ENCODE assay signal across 25 cellular contexts in genomic region chr21:41374177-41374712, GRCh38. TPM values are rescaled to one million over a fixed set of nuclear protein-coding genes. Genes with fewer than 3 reads are reported as not detected.
DNase-seq lines count a peak whose midpoint lies in the region; ATAC-seq, FAIRE-seq and TF ChIP-seq lines count a peak whose summit lies in the region.
"Had no signal": no experiment of that assay in that cellular context is flagged by ENCODE, and none has a peak within 500 bp of the region (broad histone marks: within the 10 kb centered on the region; RNA-seq: fewer than 3 reads in every experiment).

No MANE protein-coding gene starts in this region.

- CTCF ChIA-PET in CD8-positive, alpha-beta T cell (lab: Charles Lee), result no interaction called here
- CTCF ChIA-PET in GM12878 (lab: Yijun Ruan, JAX) (interaction anchor here (3.5 kb wide), 1 partner anchor 37 kb away, joined by 20 read pairs; no protein-coding TSS in a partner anchor), A673 (lab: Charles Lee) (no interaction called here)

- H2BK12ac ChIP-seq in neuronal stem cell (ENCODE audit: low read length), result no peak overlapping the region

- BruUV-seq in GM12878 (replicated peaks; lab: Mats Ljungman, UMichigan) (no TSS peak), A673 (replicated peaks; lab: Mats Ljungman, UMichigan) (no TSS peak)

- H3K4me3 Mint-ChIP-seq in CD8-positive, alpha-beta T cell, result no peak overlapping the region
- H3K4me3 Mint-ChIP-seq in HFFc6, result no peak overlapping the region
- H3K4me3 Mint-ChIP-seq: CD4-positive, alpha-beta T cell had no signal

- H3K4me1 ChIP-seq in CD8-positive, alpha-beta T cell (ENCODE audit: insufficient read depth, low read length), result peaks cover 37% of the 10 kb centered on the region
- H3K4me1 ChIP-seq in GM12878 (ENCODE audit: control insufficient read depth, insufficient read depth, low read length) (peaks cover 10% of the 10 kb centered on the region), neuronal stem cell (ENCODE audit: control insufficient read depth in 2 of 2, insufficient read depth in 1 of 2, low read depth in 1 of 2, low read length in 2 of 2) (peaks cover 0 to 8% of the 10 kb centered on the region in 2 donors), adrenal gland (replicated peaks in 1 of 2) (no peaks in the 10 kb centered on the region), A673 (ENCODE audit: insufficient read depth, low read length, poor library complexity, severe bottlenecking) (no peaks in the 10 kb centered on the region)
- H3K4me1 ChIP-seq: A549, Caco-2 had no signal

- 95% methylated on average over 14 of the region's 14 CpGs for WGBS in GM12878 (ENCODE audit: insufficient coverage, insufficient replicate concordance, low lambda C conversion rate, missing lambda C conversion rate)
- WGBS in neuronal stem cell (ENCODE audit: extremely low coverage in 2 of 2, insufficient read length in 2 of 2, insufficient replicate concordance in 1 of 2), 2 donors, result no CpG with 5 or more reads among the region's 14 CpGs
- WGBS in adrenal gland, 4 donors, result 90 to 95% (median 93%) methylated on average over 9 to 14 of the region's 14 CpGs

- H3K9me3 Mint-ChIP-seq in CD8-positive, alpha-beta T cell, result no peaks in the 10 kb centered on the region
- no peaks in the 10 kb centered on the region; the same call in 1 of the 2 replicates for H3K9me3 Mint-ChIP-seq in HFFc6
- H3K9me3 Mint-ChIP-seq: CD4-positive, alpha-beta T cell had no signal

- H3K27ac Mint-ChIP-seq in CD8-positive, alpha-beta T cell, result peak overlapping the region; percentile 52
- H3K27ac Mint-ChIP-seq in HFFc6, result no peak overlapping the region

- SMC1A ChIA-PET in GM12878 (lab: Charles Lee; ENCODE audit: uncharacterized antibody, unreplicated experiment), result interaction anchor here (8.3 kb wide), 1 partner anchor 90 kb away, joined by 67 read pairs; no protein-coding TSS in a partner anchor

- peaks cover 50% of the 10 kb centered on the region for H3K36me3 Mint-ChIP-seq in CD8-positive, alpha-beta T cell
- H3K36me3 Mint-ChIP-seq in HFFc6 (ENCODE audit: low read depth), result no peaks in the 10 kb centered on the region

- peaks cover 47% of the 10 kb centered on the region for H3K79me2 ChIP-seq in GM12878 (ENCODE audit: control insufficient read depth, insufficient read depth, low read length)

- H3K27me3 ChIP-seq in CD8-positive, alpha-beta T cell (ENCODE audit: insufficient read depth, low read length), result no peaks in the 10 kb centered on the region
- H3K27me3 ChIP-seq in GM12878 (replicated peaks in 1 of 2; ENCODE audit: control insufficient read depth in 2 of 2, insufficient read depth in 2 of 2, low read length in 1 of 2), result no peaks in the 10 kb centered on the region
- peaks cover 0 to 4% (median 0%) of the 10 kb centered on the region in 3 experiments for H3K27me3 ChIP-seq in neuronal stem cell (ENCODE audit: control insufficient read depth in 3 of 3, insufficient read depth in 3 of 3, low read depth in 1 of 3, low read length in 3 of 3)
- H3K27me3 ChIP-seq in adrenal gland, result no peaks in the 10 kb centered on the region
- no peaks in the 10 kb centered on the region for H3K27me3 ChIP-seq in A673 (replicated peaks; ENCODE audit: insufficient read depth, low read depth, low read length, poor library complexity)

- intact Hi-C loops in CD8-positive, alpha-beta T cell (cut with DNase I, micrococcal nuclease), result no loop called here
- intact Hi-C loops in GM12878 (cut with micrococcal nuclease; ENCODE audit: unreplicated experiment) (no loop called here), adrenal gland (cut with DNase I) (no loop called here), A673 (cut with micrococcal nuclease; ENCODE audit: unreplicated experiment) (no loop called here)

- TF ChIP-seq POLR2A in GM12878 (IDR thresholded peaks at IDR 0.05; ENCODE audit: low read depth, low read length) (no peak), adrenal gland (IDR thresholded peaks at IDR 0.05) (no peak)

- ATAC-seq in CD8-positive, alpha-beta T cell, result no peak
- ATAC-seq in GM12878, result no peak
- ATAC-seq in GM21423 (IDR thresholded peaks at IDR 0.05; ENCODE audit: unreplicated experiment), result no peak
- ATAC-seq: Panc1 had no signal

- no peak overlapping the region for H3K23ac ChIP-seq in neuronal stem cell (ENCODE audit: low read depth, low read length, poor library complexity)

- H2BK15ac ChIP-seq in neuronal stem cell (ENCODE audit: low read length), result no peak overlapping the region

- no peak overlapping the region for H2AK5ac ChIP-seq in neuronal stem cell (ENCODE audit: low read depth, low read length)

- RAD21 ChIA-PET in GM12878 (lab: Charles Lee; ENCODE audit: unreplicated experiment), result interaction anchor here (5.5 kb wide), 1 partner anchor 13 kb away, joined by 29 read pairs; the partner anchor contains the start of gene MX2

- H3K9ac ChIP-seq in GM12878 (ENCODE audit: control insufficient read depth, insufficient read depth, low read length) (no peak overlapping the region), neuronal stem cell (ENCODE audit: low read depth, low read length, poor library complexity) (no peak overlapping the region)
- H3K9ac ChIP-seq: GM23248 had no signal

- no peak overlapping the region for H3K14ac ChIP-seq in neuronal stem cell (ENCODE audit: low read length)

- H2AFZ ChIP-seq in GM12878 (ENCODE audit: control insufficient read depth, low read depth, low read length) (no peak overlapping the region), neuronal stem cell (ENCODE audit: low read length) (no peak overlapping the region)
- H2AFZ ChIP-seq: GM23248 had no signal

- no peak overlapping the region for H4K8ac ChIP-seq in neuronal stem cell (ENCODE audit: low read depth, low read length)

- H2BK5ac ChIP-seq in neuronal stem cell (ENCODE audit: low read length), result no peak overlapping the region

- POLR2A ChIA-PET in CD8-positive, alpha-beta T cell (lab: Charles Lee), result no interaction called here
- POLR2A ChIA-PET in GM12878 (lab: Charles Lee) (interaction anchor here (3.1 kb wide), 2 partner anchors 13 to 52 kb away, joined by 11 to 13 read pairs; partner anchors contain the start of genes MX1 and MX2), A673 (lab: Charles Lee; ENCODE audit: low non-redundant PET) (no interaction called here)

- no peak for TF ChIP-seq CTCF in CD8-positive, alpha-beta T cell (IDR thresholded peaks at IDR 0.05)
- peak; percentile 19; the same call in 1 of the 2 replicates for TF ChIP-seq CTCF in HFFc6 (IDR thresholded peaks at IDR 0.05)
- TF ChIP-seq CTCF in GM12878 (IDR thresholded peaks at IDR 0.05 in 2 of 3, conservative IDR thresholded peaks at IDR 0.05 in 1 of 3; ENCODE audit: control insufficient read depth in 2 of 3, extremely low read depth in 1 of 3, insufficient read depth in 1 of 3, low read depth in 3 of 3, low read length in 3 of 3), result no peak
- TF ChIP-seq CTCF in adrenal gland (IDR thresholded peaks at IDR 0.05), result no peak
- no peak for TF ChIP-seq CTCF in A673 (conservative IDR thresholded peaks at IDR 0.05; ENCODE audit: low read depth, low read length)

- H3K4me2 ChIP-seq in GM12878 (ENCODE audit: control insufficient read depth, insufficient read depth), result no peak overlapping the region
- no peak overlapping the region for H3K4me2 ChIP-seq in neuronal stem cell (ENCODE audit: insufficient read depth, low read length, poor library complexity, severe bottlenecking)
- H3K4me2 ChIP-seq: A549 had no signal

- H3K9me3 ChIP-seq in CD8-positive, alpha-beta T cell (ENCODE audit: low read length), result no peaks in the 10 kb centered on the region
- H3K9me3 ChIP-seq in GM12878 (replicated peaks; ENCODE audit: control insufficient read depth, insufficient read depth, low read length), result no peaks in the 10 kb centered on the region
- no peaks in the 10 kb centered on the region for H3K9me3 ChIP-seq in neuronal stem cell (replicated peaks in 1 of 2; ENCODE audit: control insufficient read depth in 2 of 2, insufficient read depth in 1 of 2, low read depth in 1 of 2, low read length in 2 of 2)
- H3K9me3 ChIP-seq in adrenal gland (replicated peaks in 1 of 3), result no peaks in the 10 kb centered on the region
- H3K9me3 ChIP-seq in A673 (ENCODE audit: low read depth, low read length, poor library complexity, severe bottlenecking), result no peaks in the 10 kb centered on the region
- H3K9me3 ChIP-seq: A549, Caco-2 had no signal

- TF ChIP-seq EP300 in GM12878 (IDR thresholded peaks at IDR 0.05; ENCODE audit: borderline replicate concordance in 1 of 2, control insufficient read depth in 1 of 2, low read depth in 2 of 2, low read length in 2 of 2), result no peak

- peaks cover 15% of the 10 kb centered on the region for H3K36me3 ChIP-seq in CD8-positive, alpha-beta T cell (ENCODE audit: insufficient read depth, low read length)
- H3K36me3 ChIP-seq in GM12878 (ENCODE audit: control insufficient read depth in 2 of 2, insufficient read depth in 2 of 2, low read length in 1 of 2) (peaks cover 0 to 5% of the 10 kb centered on the region in 2 experiments; a peak in 3 of 4 replicates), neuronal stem cell (replicated peaks in 1 of 2; ENCODE audit: control insufficient read depth in 2 of 2, insufficient read depth in 2 of 2, low read length in 2 of 2) (no peaks in the 10 kb centered on the region), adrenal gland (replicated peaks in 1 of 2) (no peaks in the 10 kb centered on the region), A673 (ENCODE audit: insufficient read depth, low read length, poor library complexity, severe bottlenecking) (no peaks in the 10 kb centered on the region)

- peak overlapping the region; percentile 30 for H3K18ac ChIP-seq in neuronal stem cell (ENCODE audit: low read length)

- H2BK120ac ChIP-seq in neuronal stem cell (ENCODE audit: low read depth, low read length), result no peak overlapping the region

- H3K79me1 ChIP-seq in neuronal stem cell (ENCODE audit: low read depth, low read length), result no peaks in the 10 kb centered on the region

- in situ Hi-C loops in GM12878 (cut with MboI), result no loop called here

- DNase-seq in CD8-positive, alpha-beta T cell, result no peak
- DNase-seq in HFFc6, result no peak
- no peak for DNase-seq in GM12878 (ENCODE audit: low read depth, low spot score)
- DNase-seq in neuronal stem cell (ENCODE audit: low spot score), result no peak
- no peak for DNase-seq in adrenal gland
- DNase-seq in A673 (ENCODE audit: low spot score), result no peak
- DNase-seq: Caco-2; CD4-positive, alpha-beta T cell; DMS 273 treated with DMSO at 0.1 percent for 48 hours; DMS79 treated with DMSO at 0.1 percent for 48 hours; GM23248; HCEC 1CT; IMR-90; NCI-H1694; NCI-H2081; NCI-H2171; NCI-H345; NCI-H524; NCI-H82 had no signal

- no peak for FAIRE-seq in GM12878 (lab: Jason Lieb, UNC)
- FAIRE-seq: A549, GM12891 had no signal

- no peak overlapping the region for H3K27ac ChIP-seq in CD8-positive, alpha-beta T cell (ENCODE audit: low read depth, low read length)
- H3K27ac ChIP-seq in GM12878 (ENCODE audit: control insufficient read depth, insufficient read depth) (no peak overlapping the region), neuronal stem cell (replicated peaks; ENCODE audit: low read length) (no peak overlapping the region), adrenal gland (no peak overlapping the region), A673 (ENCODE audit: low read depth, low read length, poor library complexity, severe bottlenecking) (no peak overlapping the region)
- H3K27ac ChIP-seq: A549, GM23248 had no signal

- H4K20me1 ChIP-seq in GM12878 (ENCODE audit: control insufficient read depth, insufficient read depth), result no peaks in the 10 kb centered on the region; the same call in 1 of the 2 replicates

- no peaks in the 10 kb centered on the region for H3K27me3 Mint-ChIP-seq in CD8-positive, alpha-beta T cell (ENCODE audit: low read depth)
- H3K27me3 Mint-ChIP-seq in HFFc6 (ENCODE audit: insufficient read depth), result peaks cover 14% of the 10 kb centered on the region
- H3K27me3 Mint-ChIP-seq: CD4-positive, alpha-beta T cell had no signal

- TF ChIP-seq RAD21 in GM12878 (IDR thresholded peaks at IDR 0.05; ENCODE audit: insufficient read depth, low read depth, low read length), result no peak

- H3K4me1 Mint-ChIP-seq in CD8-positive, alpha-beta T cell (ENCODE audit: low read depth), result peaks cover 45% of the 10 kb centered on the region
- H3K4me1 Mint-ChIP-seq in HFFc6 (ENCODE audit: low read depth), result no peaks in the 10 kb centered on the region

- no peak overlapping the region for H4K91ac ChIP-seq in neuronal stem cell (ENCODE audit: low read depth, low read length, poor library complexity)

- H3K4me3 ChIP-seq in CD8-positive, alpha-beta T cell (ENCODE audit: low read depth, low read length), result no peak overlapping the region
- H3K4me3 ChIP-seq in GM12878 (no peak overlapping the region), neuronal stem cell (ENCODE audit: low read length in 2 of 2) (no peak overlapping the region), adrenal gland (no peak overlapping the region), A673 (ENCODE audit: low read depth, low read length, poor library complexity, severe bottlenecking) (no peak overlapping the region)
- H3K4me3 ChIP-seq: A549, GM23248 had no signal

- H3K4ac ChIP-seq in neuronal stem cell (ENCODE audit: low read length), result no peak overlapping the region

RNA-seq across cellular contexts. Expression of gene MX2, which starts 12.4 kb away (rescaled TPM):
- total RNA-seq in CD8-positive, alpha-beta T cell, result 10 to 100 TPM; 58.5 to 61.5 TPM
- total RNA-seq in HFFc6 (2021; fragmentation: NEBNext Ultra II Directional; extraction: Animal tissue kit (Norgen Biotek cat#: 25700)), result under 1 TPM in 5 of 6 experiments, not detected in 1; 0.11 to 0.61 (median 0.36) TPM
- 393 and 402 TPM in 2 replicates for total RNA-seq in GM12878 (2013; cell fraction: nucleolus; rRNA removed)
- total RNA-seq in GM12878 (2014; rRNA removed), result 43.3 and 51.0 TPM in 2 replicates
- total RNA-seq in GM12878 (2014; rRNA removed; fragmentation: Illumina TruSeq; extraction: Trizol), result 53.8 and 54.1 TPM in 2 replicates
- total RNA-seq in GM12878 (2021), result 49.0 and 52.2 TPM in 2 replicates
- 32.5 TPM for polyA plus RNA-seq in GM12878 (2011; ENCODE audit: low read depth)
- polyA plus RNA-seq in GM12878 (2011; rRNA removed), result 167 and 182 TPM in 2 replicates
- polyA plus RNA-seq in GM12878 (2011; cell fraction: cytosol; rRNA removed), result 135 and 137 TPM in 2 replicates
- polyA plus RNA-seq in GM12878 (2011; cell fraction: nucleus; rRNA removed), result 152 and 184 TPM in 2 replicates
- 46.6 and 49.9 TPM in 2 replicates for polyA plus RNA-seq in GM12878 (2012)
- 85.0 and 133 TPM in 2 replicates for polyA plus RNA-seq in GM12878 (2014; fragmentation: Illumina TruSeq; extraction: Trizol)
- polyA plus RNA-seq in GM12878 (2014; fragmentation: Nextera tagmentation; extraction: Ambion mirVana), result 10 to 100 TPM; 10.5 to 13.9 TPM
- 42.4 and 49.7 TPM in 2 replicates for polyA plus RNA-seq in GM12878 (2014; rRNA removed)
- 10 to 100 TPM; 25.3 to 26.7 TPM for polyA plus RNA-seq in GM12878 (2016; fragmentation: Nextera tagmentation; extraction: Ambion mirVana)
- polyA minus RNA-seq in GM12878 (2011; rRNA and poly(A)+ RNA removed), result 143 and 159 TPM in 2 replicates
- polyA minus RNA-seq in GM12878 (2011; cell fraction: cytosol; rRNA and poly(A)+ RNA removed), result 45.2 and 49.5 TPM in 2 replicates
- 100.0 and 124 TPM in 2 replicates for polyA minus RNA-seq in GM12878 (2011; cell fraction: nucleus; rRNA and poly(A)+ RNA removed)
- polyA plus RNA-seq in neuronal stem cell (2013, experiment 1 of 2), result 3.2 TPM
- polyA plus RNA-seq in neuronal stem cell (2013, experiment 2 of 2), result 3.5 TPM
- total RNA-seq in adrenal gland, result 10 to 100 TPM in 1 of 8 donors, 1 to 10 TPM in 7; 2.9 to 31.3 (median 5.1) TPM
- polyA plus RNA-seq in adrenal gland, result 10 to 100 TPM in 1 of 3 donors, 1 to 10 TPM in 2; 3.1 to 10.4 (median 4.7) TPM
- total RNA-seq in A673 (2021), result not detected in 2 replicates
- total RNA-seq: MCF 10A had no signal
- polyA plus RNA-seq: A549 had no signal

RNA-seq across cellular contexts. Expression of gene MX1, which starts 51.8 kb away (rescaled TPM):
- 10 to 100 TPM; 69.1 to 71.0 TPM for total RNA-seq in CD8-positive, alpha-beta T cell
- 1 to 10 TPM in 2 of 6 experiments, under 1 TPM in 4; 0.61 to 1.2 (median 0.85) TPM for total RNA-seq in HFFc6 (2021; fragmentation: NEBNext Ultra II Directional; extraction: Animal tissue kit (Norgen Biotek cat#: 25700))
- total RNA-seq in GM12878 (2013; cell fraction: nucleolus; rRNA removed), result 488 and 545 TPM in 2 replicates
- total RNA-seq in GM12878 (2014; rRNA removed) (385 and 432 TPM in 2 replicates), GM12878 (2014; rRNA removed; fragmentation: Illumina TruSeq; extraction: Trizol) (354 and 364 TPM in 2 replicates), GM12878 (2021) (380 and 405 TPM in 2 replicates), adrenal gland (10 to 100 TPM; 17.6 to 44.4 (median 26.4) TPM), A673 (2021) (1.2 and 1.7 TPM in 2 replicates)
- polyA plus RNA-seq in GM12878 (2011; ENCODE audit: low read depth), result 255 TPM
- polyA plus RNA-seq in GM12878 (2011; rRNA removed) (337 and 367 TPM in 2 replicates), GM12878 (2014; fragmentation: Illumina TruSeq; extraction: Trizol) (293 and 352 TPM in 2 replicates), GM12878 (2014; fragmentation: Nextera tagmentation; extraction: Ambion mirVana) (10 to 100 TPM; 75.9 to 90.9 TPM), GM12878 (2014; rRNA removed) (308 and 311 TPM in 2 replicates), GM12878 (2016; fragmentation: Nextera tagmentation; extraction: Ambion mirVana) (100 to 1,000 TPM; 242 to 247 TPM), adrenal gland (10 to 100 TPM; 20.6 to 42.0 (median 39.6) TPM)
- 403 and 416 TPM in 2 replicates for polyA plus RNA-seq in GM12878 (2011; cell fraction: cytosol; rRNA removed)
- 596 and 625 TPM in 2 replicates for polyA plus RNA-seq in GM12878 (2011; cell fraction: nucleus; rRNA removed)
- 327 and 366 TPM in 2 replicates for polyA plus RNA-seq in GM12878 (2012)
- polyA minus RNA-seq in GM12878 (2011; rRNA and poly(A)+ RNA removed), result 680 and 808 TPM in 2 replicates
- polyA minus RNA-seq in GM12878 (2011; cell fraction: cytosol; rRNA and poly(A)+ RNA removed), result 217 and 223 TPM in 2 replicates
- polyA minus RNA-seq in GM12878 (2011; cell fraction: nucleus; rRNA and poly(A)+ RNA removed), result 429 and 648 TPM in 2 replicates
- 0.91 TPM for polyA plus RNA-seq in neuronal stem cell (2013, experiment 1 of 2)
- 0.75 TPM for polyA plus RNA-seq in neuronal stem cell (2013, experiment 2 of 2)

RNA-seq across cellular contexts. Expression of gene FAM3B, which starts 57.6 kb away (rescaled TPM):
- total RNA-seq in CD8-positive, alpha-beta T cell, result not detected
- not detected for total RNA-seq in HFFc6 (2021; fragmentation: NEBNext Ultra II Directional; extraction: Animal tissue kit (Norgen Biotek cat#: 25700))
- total RNA-seq in GM12878 (2013; cell fraction: nucleolus; rRNA removed), result not detected in 2 replicates
- not detected in 2 replicates for total RNA-seq in GM12878 (2014; rRNA removed)
- total RNA-seq in GM12878 (2014; rRNA removed; fragmentation: Illumina TruSeq; extraction: Trizol), result not detected in 2 replicates
- total RNA-seq in GM12878 (2021), result not detected in 2 replicates
- polyA plus RNA-seq in GM12878 (2011; ENCODE audit: low read depth), result not detected
- 0.09 and 0.12 TPM in 2 replicates for polyA plus RNA-seq in GM12878 (2011; rRNA removed)
- polyA plus RNA-seq in GM12878 (2011; cell fraction: cytosol; rRNA removed), result 0.06 TPM in 1 of 2 replicates, not detected in the other
- 0.15 TPM in 1 of 2 replicates, not detected in the other for polyA plus RNA-seq in GM12878 (2011; cell fraction: nucleus; rRNA removed)
- not detected in 2 replicates for polyA plus RNA-seq in GM12878 (2012)
- not detected in 2 replicates for polyA plus RNA-seq in GM12878 (2014; fragmentation: Illumina TruSeq; extraction: Trizol)
- polyA plus RNA-seq in GM12878 (2014; fragmentation: Nextera tagmentation; extraction: Ambion mirVana), result not detected
- polyA plus RNA-seq in GM12878 (2014; rRNA removed), result not detected in 2 replicates
- polyA plus RNA-seq in GM12878 (2016; fragmentation: Nextera tagmentation; extraction: Ambion mirVana), result not detected
- polyA minus RNA-seq in GM12878 (2011; rRNA and poly(A)+ RNA removed), result not detected in 2 replicates
- not detected in 2 replicates for polyA minus RNA-seq in GM12878 (2011; cell fraction: cytosol; rRNA and poly(A)+ RNA removed)
- not detected in 2 replicates for polyA minus RNA-seq in GM12878 (2011; cell fraction: nucleus; rRNA and poly(A)+ RNA removed)
- polyA plus RNA-seq in neuronal stem cell (2013, experiment 1 of 2), result not detected
- not detected for polyA plus RNA-seq in neuronal stem cell (2013, experiment 2 of 2)
- under 1 TPM in 2 of 8 donors, not detected in 6; 0.25 to 0.38 TPM for total RNA-seq in adrenal gland
- polyA plus RNA-seq in adrenal gland, result under 1 TPM in 1 of 3 donors, not detected in 2; 0.07 TPM
- not detected in 2 replicates for total RNA-seq in A673 (2021)
- total RNA-seq: CD4-positive, alpha-beta T cell; GM23248; IMR-90; MCF 10A had no signal
- polyA plus RNA-seq: A549, BJ, GM23248, IMR-90 had no signal
